1 cellular context compared by ENCODE assay signal in genomic region chr20:39170896-39171463, GRCh38.
TF ChIP-seq lines count a peak whose summit lies in the region.

No MANE protein-coding gene starts in this region.

TF ChIP-seq in HepG2, 621 proteins besides CTCF, POLR2A, EP300 and RAD21 (continued from another document):
- TF ChIP-seq MNT (IDR thresholded peaks at IDR 0.05): peak; percentile 98
